8 cellular contexts compared by ENCODE assay signal in genomic region chr6:33427585-33428218, GRCh38.
DNase-seq lines count a peak whose midpoint lies in the region; ATAC-seq and TF ChIP-seq lines count a peak whose summit lies in the region.

No MANE protein-coding gene starts in this region.

- in situ Hi-C loops in HAP-1 (cut with MboI; ENCODE audit: low sequenced_read_pairs), result no loop called here

- H3K36me3 ChIP-seq in HAP-1 (replicated peaks), result no peaks in the 10 kb centered on the region

- TF ChIP-seq CTCF in AG09309 (IDR thresholded peaks at IDR 0.05; ENCODE audit: control insufficient read depth, insufficient read depth, low read depth, low read length, missing control alignments), result peak; percentile 8

- ATAC-seq in GM19467 (IDR thresholded peaks at IDR 0.05; ENCODE audit: unreplicated experiment), result no peak
- no peak for ATAC-seq in GM18909 (IDR thresholded peaks at IDR 0.05; ENCODE audit: poor library complexity, unreplicated experiment)

- H3K9me3 ChIP-seq in HAP-1, result no peaks in the 10 kb centered on the region

- no peak for DNase-seq in AG09309 (ENCODE audit: low read depth)
- peak in 1 of 2 experiments; percentile 65 for DNase-seq in HAP-1 (ENCODE audit: low spot score in 2 of 2)
- DNase-seq in UCSD-AML1 (lab: John Stamatoyannopoulos, UW; ENCODE audit: unreplicated experiment), result peak; percentile 57
- peak; percentile 34 for DNase-seq in cerebellar cortex (ENCODE audit: low spot score)
- peak; percentile 68 for DNase-seq in left kidney (ENCODE audit: low read depth, low spot score)
- peak; percentile 62 for DNase-seq in stimulated activated CD4-positive, alpha-beta T cell treated with anti-CD3 and anti-CD28 coated beads, Interleukin-4, amount 100 ng/mL, for 1 hour

- peaks cover 11% of the 10 kb centered on the region for H3K27me3 ChIP-seq in HAP-1 (ENCODE audit: low read depth)

- H3K4me3 ChIP-seq in AG09309 (ENCODE audit: control insufficient read depth, low read depth, low read length) (peak overlapping the region; percentile 78), HAP-1 (peak overlapping the region; percentile 45)

- peaks cover 24% of the 10 kb centered on the region for H3K4me1 ChIP-seq in HAP-1
